Comparison of ENCODE assay signal across 8 cellular contexts in the genomic region with DNA sequence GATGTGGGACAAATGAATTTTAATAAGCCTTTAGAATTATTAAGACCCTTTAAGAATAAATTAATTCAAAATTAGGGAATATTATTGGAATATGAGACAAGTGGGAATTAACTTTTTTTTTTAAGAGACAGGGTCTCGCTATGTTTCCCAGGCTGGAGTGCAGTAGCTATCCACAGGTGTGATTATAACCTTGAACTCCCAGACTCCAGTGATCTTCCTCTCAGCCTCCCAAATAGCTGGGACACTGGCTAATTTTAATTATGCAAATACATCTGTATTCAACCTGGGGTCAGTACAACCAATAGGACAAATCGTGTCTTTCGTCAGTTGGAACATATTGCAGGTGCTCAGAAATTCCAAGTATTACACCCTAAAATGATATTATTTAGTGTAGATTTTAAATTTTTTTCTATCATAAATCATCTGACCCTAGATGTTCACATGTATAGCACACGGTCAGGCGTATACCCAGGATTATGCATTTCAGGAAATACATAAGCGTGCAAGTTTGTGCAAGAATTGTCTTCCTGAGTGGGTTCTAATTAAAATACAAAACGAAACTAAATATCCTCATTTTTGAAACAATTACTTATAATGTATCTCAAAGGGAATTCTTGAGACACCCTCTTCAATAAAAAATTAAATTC. TPM values are rescaled to one million over a fixed set of nuclear protein-coding genes. Genes with fewer than 3 reads are reported as not detected.
DNase-seq lines count a peak whose midpoint lies in the region; ATAC-seq and TF ChIP-seq lines count a peak whose summit lies in the region.

No MANE protein-coding gene starts in this region.

- H3K9me3 ChIP-seq in HUES6 (ENCODE audit: control insufficient read depth, insufficient read depth, low read depth, low read length) (peaks cover 9% of the 10 kb centered on the region; the same call in 1 of the 2 replicates), muscle layer of duodenum (ENCODE audit: control insufficient read depth in 1 of 2, low read length in 2 of 2) (peaks cover 0 to 7% of the 10 kb centered on the region in 2 donors)

- H3K4me3 ChIP-seq in HUES6 (ENCODE audit: low read depth, low read length) (peak overlapping the region; percentile 86), muscle layer of duodenum (ENCODE audit: low read depth in 1 of 2, low read length in 2 of 2) (peak overlapping the region; percentile 78 to 95)

- peaks cover 20 to 28% (median 27%) of the 10 kb centered on the region in 5 experiments for H3K9me3 Mint-ChIP-seq in brain

- ATAC-seq in GM18517 (IDR thresholded peaks at IDR 0.05; ENCODE audit: unreplicated experiment) (no peak), HG02852 (IDR thresholded peaks at IDR 0.05; ENCODE audit: unreplicated experiment) (no peak)

- H3K27me3 ChIP-seq in HUES6 (ENCODE audit: control insufficient read depth, insufficient read depth, low read length), result no peaks in the 10 kb centered on the region
- H3K27me3 ChIP-seq in muscle layer of duodenum (ENCODE audit: low read depth, low read length), result no peaks in the 10 kb centered on the region

- H3K4me3 Mint-ChIP-seq in brain, result peak overlapping the region; percentile 96 to 99 (median 97)

- no peak overlapping the region for H3K9ac ChIP-seq in HUES6 (ENCODE audit: low read length)

- TF ChIP-seq CTCF in brain (conservative IDR thresholded peaks at IDR 0.05), result no peak
- no peak for TF ChIP-seq CTCF in GM10266 (IDR thresholded peaks at IDR 0.05; ENCODE audit: control insufficient read depth, insufficient read depth, low read depth, missing control alignments)

- peaks cover 58% of the 10 kb centered on the region for H3K4me1 Mint-ChIP-seq in brain

- peak; percentile 4 to 19 for DNase-seq in AML-193 (lab: John Stamatoyannopoulos, UW)
- DNase-seq in SIG-M5 (lab: John Stamatoyannopoulos, UW), result no peak
- no peak for DNase-seq in GM10266 (ENCODE audit: extremely low spot score)

- peaks cover 62% of the 10 kb centered on the region for H3K36me3 Mint-ChIP-seq in brain

- H3K36me3 ChIP-seq in HUES6 (ENCODE audit: control insufficient read depth, insufficient read depth, low read length), result no peaks in the 10 kb centered on the region; the same call in 1 of the 2 replicates
- no peaks in the 10 kb centered on the region for H3K36me3 ChIP-seq in muscle layer of duodenum (ENCODE audit: control insufficient read depth in 1 of 2, insufficient read depth in 2 of 2, low read length in 2 of 2)

- H3K27me3 Mint-ChIP-seq in brain, result peaks cover 12% of the 10 kb centered on the region

- no peak overlapping the region for H3K27ac ChIP-seq in HUES6 (ENCODE audit: low read depth, low read length)
- peak overlapping the region; percentile 66 for H3K27ac ChIP-seq in muscle layer of duodenum (ENCODE audit: low read length)

- peaks cover 6% of the 10 kb centered on the region; the same call in 1 of the 2 replicates for H3K4me1 ChIP-seq in HUES6 (ENCODE audit: control insufficient read depth, insufficient read depth, low read length)
- H3K4me1 ChIP-seq in muscle layer of duodenum (ENCODE audit: control insufficient read depth in 1 of 2, insufficient read depth in 2 of 2, low read length in 2 of 2), result peaks cover 6 to 32% of the 10 kb centered on the region in 2 donors

- peak overlapping the region; percentile 92 to 99 (median 96) for H3K27ac Mint-ChIP-seq in brain

RNA-seq across cellular contexts. Expression of a gene that starts 1.2 kb away (rescaled TPM):
- 22.3 TPM for polyA plus RNA-seq in brain (ENCODE audit: insufficient read depth, low read depth, low replicate concordance)

RNA-seq across cellular contexts. Expression of a gene that starts 47.8 kb away (rescaled TPM):
- 22.7 TPM for polyA plus RNA-seq in brain (ENCODE audit: insufficient read depth, low read depth, low replicate concordance)

Comparison
In these comparisons a context has a peak if more than half of its experiments do, and no peak if none do; other contexts are left out.
1. DNase-seq: peak in AML-193 (2 of 2); none in SIG-M5 (single experiment) and GM10266 (single experiment).